ENCODE assay signal across 10 cellular contexts in the genomic region with DNA sequence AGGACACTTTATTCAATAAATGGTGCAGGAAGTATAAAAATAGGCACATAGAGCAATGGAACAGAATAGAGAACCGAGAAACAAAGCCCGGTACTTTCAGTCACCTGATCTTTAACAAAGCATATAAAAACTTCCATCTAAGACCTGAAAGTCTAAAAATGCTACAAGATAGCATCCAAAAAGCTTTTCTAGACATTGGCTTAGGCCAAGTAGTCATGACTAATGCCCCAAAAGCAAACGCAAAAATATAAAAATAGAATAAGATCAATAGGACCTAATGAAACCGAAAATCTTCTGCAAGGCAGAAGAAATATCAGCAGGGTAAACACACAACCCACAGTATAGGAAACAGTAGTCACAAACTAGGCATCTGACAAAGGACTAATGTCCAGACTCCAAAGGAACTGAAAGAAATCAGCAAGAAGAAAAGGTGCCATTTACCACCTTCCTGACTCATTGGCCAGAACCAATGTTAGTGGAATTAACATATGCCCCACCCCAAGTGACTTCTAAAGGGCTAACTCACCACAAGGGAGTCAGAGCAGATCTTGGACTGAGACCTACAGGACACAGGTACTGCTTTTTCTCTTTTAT. TPM values are rescaled to one million over a fixed set of nuclear protein-coding genes. Genes with fewer than 3 reads are reported as not detected.
DNase-seq lines count a peak whose midpoint lies in the region; ATAC-seq and TF ChIP-seq lines count a peak whose summit lies in the region.
"Had no signal": no experiment of that assay in that cellular context is flagged by ENCODE, and none has a peak within 500 bp of the region (broad histone marks: within the 10 kb centered on the region; RNA-seq: fewer than 3 reads in every experiment).

No MANE protein-coding gene starts in this region.

- H3K4me3 ChIP-seq in Peyer's patch (peak overlapping the region in 2 of 4 donors; percentile 8 to 12), heart left ventricle (no peak overlapping the region)

- TF ChIP-seq POLR2A in Peyer's patch (IDR thresholded peaks at IDR 0.05) (no peak), heart left ventricle (IDR thresholded peaks at IDR 0.05) (no peak)

- H3K4me3 Mint-ChIP-seq in activated T-cell treated with anti-CD3 and anti-CD28 coated beads, Interleukin-2, amount 50 U/mL, for 24 hours = peak overlapping the region; percentile 72

- H3K9me3 ChIP-seq in Peyer's patch (peaks cover 0 to 2% (median 0%) of the 10 kb centered on the region in 4 donors), heart left ventricle (peaks cover 0 to 13% (median 4%) of the 10 kb centered on the region in 12 donors)

- TF ChIP-seq CTCF in Peyer's patch (IDR thresholded peaks at IDR 0.05) = no peak
- no peak for TF ChIP-seq CTCF in heart left ventricle (IDR thresholded peaks at IDR 0.05)

- H3K4me1 ChIP-seq in Peyer's patch = peaks cover 0 to 17% (median 2%) of the 10 kb centered on the region in 4 donors
- H3K4me1 ChIP-seq in heart left ventricle = peaks cover 0 to 56% (median 11%) of the 10 kb centered on the region in 12 donors

- ATAC-seq in HG02840 (IDR thresholded peaks at IDR 0.05; ENCODE audit: low FRiP score, unreplicated experiment) (peak; percentile 69), heart left ventricle (no peak)

- peaks cover 37% of the 10 kb centered on the region for H3K36me3 Mint-ChIP-seq in activated T-cell treated with anti-CD3 and anti-CD28 coated beads, Interleukin-2, amount 50 U/mL, for 24 hours (ENCODE audit: low read depth)

- H3K27ac ChIP-seq in Peyer's patch = peak overlapping the region in 3 of 4 donors; percentile 6 to 75 (median 14)
- peak overlapping the region; percentile 35 for H3K27ac ChIP-seq in substantia nigra (ENCODE audit: low read depth, low read length, poor library complexity, severe bottlenecking)
- H3K27ac ChIP-seq in heart left ventricle = peak overlapping the region in 6 of 12 donors; percentile 22 to 69 (median 42)

- no peak for DNase-seq in activated T-cell treated with anti-CD3 and anti-CD28 coated beads, Interleukin-2, amount 50 U/mL, for 24 hours
- no peak for DNase-seq in activated T-cell treated with anti-CD3 and anti-CD28 coated beads for 4 hours
- DNase-seq in Peyer's patch = no peak
- DNase-seq in substantia nigra (lab: John Stamatoyannopoulos, UW) = no peak
- no peak for DNase-seq in NCI-H2081 (lab: John Stamatoyannopoulos, UW)
- DNase-seq in EL = no peak
- DNase-seq in heart left ventricle = no peak
- DNase-seq: NCI-H1930 had no signal

- H3K27me3 ChIP-seq in Peyer's patch (no peaks in the 10 kb centered on the region), heart left ventricle (peaks cover 0 to 3% (median 0%) of the 10 kb centered on the region in 9 donors)

- H3K9me3 Mint-ChIP-seq in activated T-cell treated with anti-CD3 and anti-CD28 coated beads, Interleukin-2, amount 50 U/mL, for 24 hours = peaks cover 11% of the 10 kb centered on the region

- WGBS in heart left ventricle, 4 donors = 47 to 59% (median 50%) methylated on average over 4 of the region's 4 CpGs

- no peaks in the 10 kb centered on the region for H3K36me3 ChIP-seq in Peyer's patch
- no peaks in the 10 kb centered on the region for H3K36me3 ChIP-seq in heart left ventricle

- intact Hi-C loops in heart left ventricle (cut with DNase I) = loop anchor here in 2 of 10 donors (5.0 kb wide), 1 partner anchor 83 kb away; no protein-coding TSS in a partner anchor

- peak overlapping the region; percentile 93 for H3K27ac Mint-ChIP-seq in activated T-cell treated with anti-CD3 and anti-CD28 coated beads, Interleukin-2, amount 50 U/mL, for 24 hours

- H3K4me1 Mint-ChIP-seq in activated T-cell treated with anti-CD3 and anti-CD28 coated beads, Interleukin-2, amount 50 U/mL, for 24 hours (ENCODE audit: low read depth) = peaks cover 83% of the 10 kb centered on the region

- no peaks in the 10 kb centered on the region for H3K27me3 Mint-ChIP-seq in activated T-cell treated with anti-CD3 and anti-CD28 coated beads, Interleukin-2, amount 50 U/mL, for 24 hours

RNA-seq across cellular contexts. Expression of gene CEACAM21, which starts 40.8 kb away (rescaled TPM):
- total RNA-seq in Peyer's patch (1 to 10 TPM in 3 of 4 donors, not detected in 1; 1.7 to 9.9 (median 2.5) TPM), heart left ventricle (1 to 10 TPM in 2 of 9 donors, under 1 TPM in 6, not detected in 1; 0.27 to 5.7 (median 0.66) TPM)
- polyA plus RNA-seq in heart left ventricle = under 1 TPM in 1 of 2 donors, not detected in 1; 0.50 TPM
- polyA plus RNA-seq: BJ had no signal
